In genomic region chr16:86363836-86364618, GRCh38 we compare ENCODE assay signal across 1 cellular context.
TF ChIP-seq lines count a peak whose summit lies in the region.

No MANE protein-coding gene starts in this region.

TF ChIP-seq in IMR-90, 13 proteins besides CTCF, POLR2A, EP300 and RAD21:
- TF ChIP-seq MAFK (IDR thresholded peaks at IDR 0.05; ENCODE audit: low read depth, low read length) (no peak), CHD1 (IDR thresholded peaks at IDR 0.05; ENCODE audit: low read depth, low read length) (no peak), SMC3 (IDR thresholded peaks at IDR 0.05; ENCODE audit: low read depth, low read length) (no peak), RCOR1 (IDR thresholded peaks at IDR 0.05; ENCODE audit: insufficient replicate concordance, low read length) (no peak), NFE2L2 (IDR thresholded peaks at IDR 0.05; ENCODE audit: low read depth, low read length) (no peak), MAZ (IDR thresholded peaks at IDR 0.05; ENCODE audit: borderline replicate concordance, low read depth, low read length) (no peak), ELK1 (IDR thresholded peaks at IDR 0.05; ENCODE audit: borderline replicate concordance, low read depth, low read length) (no peak), RFX5 (IDR thresholded peaks at IDR 0.05; ENCODE audit: low read depth, low read length) (no peak), CEBPB (IDR thresholded peaks at IDR 0.05; ENCODE audit: low read depth, low read length) (no peak), FOS (IDR thresholded peaks at IDR 0.05; ENCODE audit: low read depth, low read length) (no peak), BHLHE40 (IDR thresholded peaks at IDR 0.05; ENCODE audit: low read depth, low read length) (no peak), USF2 (IDR thresholded peaks at IDR 0.05; ENCODE audit: low read depth, low read length) (no peak), MXI1 (IDR thresholded peaks at IDR 0.05; ENCODE audit: borderline replicate concordance, low read depth, low read length) (no peak)
TF ChIP-seq in IMR-90: peak in this region for 0.
